ENCODE assay signal across 12 cellular contexts in genomic region chr4:110164251-110164650, GRCh38. TPM values are rescaled to one million over a fixed set of nuclear protein-coding genes. Genes with fewer than 3 reads are reported as not detected.
DNase-seq lines count a peak whose midpoint lies in the region; ATAC-seq, FAIRE-seq and TF ChIP-seq lines count a peak whose summit lies in the region.
"Had no signal": no experiment of that assay in that cellular context is flagged by ENCODE, and none has a peak within 500 bp of the region (broad histone marks: within the 10 kb centered on the region; RNA-seq: fewer than 3 reads in every experiment).

No MANE protein-coding gene starts in this region.

- no peak overlapping the region for H2BK5ac ChIP-seq in trophoblast cell (ENCODE audit: low read depth, low read length, poor library complexity)

- H3K27ac ChIP-seq in endothelial cell of umbilical vein (ENCODE audit: insufficient read depth, low read depth, low read length): no peak overlapping the region
- no peak overlapping the region for H3K27ac ChIP-seq in trophoblast cell (ENCODE audit: low read depth, low read length)
- no peak overlapping the region for H3K27ac ChIP-seq in gastrocnemius medialis
- H3K27ac ChIP-seq: SJCRH30, thyroid gland had no signal

- no peak overlapping the region for H2AK5ac ChIP-seq in trophoblast cell (ENCODE audit: low read length)

- H2AFZ ChIP-seq in endothelial cell of umbilical vein (ENCODE audit: low read depth, low read length) (no peak overlapping the region), trophoblast cell (ENCODE audit: insufficient read depth, low read length, poor library complexity) (no peak overlapping the region)

- FAIRE-seq in endothelial cell of umbilical vein (lab: Jason Lieb, UNC): peak; percentile 44

- H3K9me3 ChIP-seq in endothelial cell of umbilical vein (replicated peaks; ENCODE audit: control insufficient read depth, insufficient read depth, low read length) (no peaks in the 10 kb centered on the region), trophoblast cell (ENCODE audit: insufficient read depth, low read depth, low read length) (no peaks in the 10 kb centered on the region), gastrocnemius medialis (no peaks in the 10 kb centered on the region)
- H3K9me3 ChIP-seq: SJCRH30, thyroid gland had no signal

- H3K4me1 ChIP-seq in endothelial cell of umbilical vein (ENCODE audit: control insufficient read depth, extremely low read depth, insufficient read depth, low read length): peaks cover 15% of the 10 kb centered on the region
- peaks cover 8 to 10% of the 10 kb centered on the region in 2 experiments for H3K4me1 ChIP-seq in trophoblast cell (ENCODE audit: control insufficient read depth in 1 of 2, insufficient read depth in 2 of 2, low read length in 2 of 2)
- no peaks in the 10 kb centered on the region for H3K4me1 ChIP-seq in gastrocnemius medialis
- H3K4me1 ChIP-seq: thyroid gland had no signal

- H4K8ac ChIP-seq in trophoblast cell (ENCODE audit: low read depth, low read length): no peak overlapping the region

- no CpG with 5 or more reads among the region's 5 CpGs for WGBS in trophoblast cell (ENCODE audit: extremely low coverage, insufficient coverage, insufficient read length)

- no peak overlapping the region for H3K4ac ChIP-seq in trophoblast cell (ENCODE audit: low read depth, low read length)

- no peak overlapping the region for H3K18ac ChIP-seq in trophoblast cell (ENCODE audit: low read length)

- ATAC-seq in HG02571 (IDR thresholded peaks at IDR 0.05; ENCODE audit: unreplicated experiment) (no peak), gastrocnemius medialis (no peak)

- H2BK120ac ChIP-seq in trophoblast cell (ENCODE audit: insufficient read depth, low read length, poor library complexity): no peak overlapping the region

- CTCF ChIA-PET in endothelial cell of umbilical vein (lab: Charles Lee): interaction anchor here (1.5 kb wide), 2 partner anchors 10 to 20 kb away, joined by 5 to 7 read pairs; no protein-coding TSS in a partner anchor

- H3K9ac ChIP-seq in endothelial cell of umbilical vein (replicated peaks; ENCODE audit: extremely low read depth, insufficient read depth, low read length) (no peak overlapping the region), trophoblast cell (ENCODE audit: low read length) (no peak overlapping the region)

- TF ChIP-seq POLR2A in endothelial cell of umbilical vein (IDR thresholded peaks at IDR 0.05; ENCODE audit: low read depth, low read length) (no peak), gastrocnemius medialis (IDR thresholded peaks at IDR 0.05) (no peak)

- no peaks in the 10 kb centered on the region for H3K79me2 ChIP-seq in endothelial cell of umbilical vein (ENCODE audit: control insufficient read depth, insufficient read depth, low read length)
- no peaks in the 10 kb centered on the region for H3K79me2 ChIP-seq in trophoblast cell (ENCODE audit: control insufficient read depth, insufficient read depth, low read length, poor library complexity)

- in situ Hi-C loops in gastrocnemius medialis (cut with MboI; ENCODE audit: low sequenced_read_pairs in 4 of 4): no loop called here

- no peak overlapping the region for H2BK12ac ChIP-seq in trophoblast cell (ENCODE audit: low read length)

- POLR2A ChIA-PET in endothelial cell of umbilical vein (lab: Charles Lee): no interaction called here

- no peak overlapping the region for H3K14ac ChIP-seq in trophoblast cell (ENCODE audit: low read length)

- intact Hi-C loops in endothelial cell of umbilical vein (cut with micrococcal nuclease): loop anchor here (2.0 kb wide), 1 partner anchor 77 kb away; no protein-coding TSS in a partner anchor
- intact Hi-C loops in gastrocnemius medialis (cut with DNase I; ENCODE audit: low total_unique reads): no loop called here

- TF ChIP-seq CTCF in endothelial cell of umbilical vein (IDR thresholded peaks at IDR 0.05; ENCODE audit: extremely low read depth in 1 of 2, insufficient read depth in 1 of 2, low read depth in 1 of 2, low read length in 2 of 2) (no peak), gastrocnemius medialis (IDR thresholded peaks at IDR 0.05 in 4 of 5, conservative IDR thresholded peaks at IDR 0.05 in 1 of 5) (no peak)

- dilution Hi-C loops in endothelial cell of umbilical vein (cut with MboI; ENCODE audit: extremely low pct_ligation_motif_present, low sequenced_read_pairs): no loop called here

- peak; percentile 6 for DNase-seq in activated CD4-positive, alpha-beta T cell treated with anti-CD3 and anti-CD28 coated beads for 48 hours
- no peak for DNase-seq in activated CD4-positive, alpha-beta T cell treated with anti-CD3 and anti-CD28 coated beads, Interleukin-2, amount 50 U/mL, for 1 hour
- DNase-seq in RKO (ENCODE audit: low spot score): peak; percentile 45
- no peak for DNase-seq in endothelial cell of umbilical vein (ENCODE audit: low read depth, low spot score)
- peak; percentile 82 to 83 for DNase-seq in trophoblast cell
- no peak for DNase-seq in NCI-H187 (lab: John Stamatoyannopoulos, UW)
- DNase-seq in gastrocnemius medialis: no peak
- DNase-seq: dermis blood vessel endothelial cell, NCI-H2171, SJCRH30, thyroid gland had no signal

- BruUV-seq in endothelial cell of umbilical vein (replicated peaks; lab: Mats Ljungman, UMichigan): no TSS peak

- H3K23ac ChIP-seq in trophoblast cell (ENCODE audit: low read length): no peak overlapping the region

- H3K27me3 ChIP-seq in endothelial cell of umbilical vein (ENCODE audit: control insufficient read depth in 2 of 2, insufficient read depth in 2 of 2, low read length in 2 of 2) (no peaks in the 10 kb centered on the region), trophoblast cell (ENCODE audit: insufficient read depth, low read length) (no peaks in the 10 kb centered on the region), gastrocnemius medialis (no peaks in the 10 kb centered on the region)
- H3K27me3 ChIP-seq: SJCRH30, thyroid gland had no signal

- no peak overlapping the region for H4K91ac ChIP-seq in trophoblast cell (ENCODE audit: low read depth, low read length)

- H3K4me3 ChIP-seq in endothelial cell of umbilical vein (replicated peaks in 1 of 3; ENCODE audit: insufficient read depth in 1 of 3, low read depth in 1 of 3, low read length in 3 of 3): no peak overlapping the region
- no peak overlapping the region for H3K4me3 ChIP-seq in trophoblast cell (ENCODE audit: low read depth, low read length)
- no peak overlapping the region for H3K4me3 ChIP-seq in gastrocnemius medialis
- H3K4me3 ChIP-seq: SJCRH30, thyroid gland had no signal

- H3K36me3 ChIP-seq in endothelial cell of umbilical vein (ENCODE audit: control insufficient read depth in 2 of 2, extremely low read depth in 1 of 2, insufficient read depth in 2 of 2, low read length in 2 of 2): no peaks in the 10 kb centered on the region
- no peaks in the 10 kb centered on the region for H3K36me3 ChIP-seq in trophoblast cell (ENCODE audit: control insufficient read depth in 1 of 2, insufficient read depth in 2 of 2, low read length in 2 of 2)
- no peaks in the 10 kb centered on the region for H3K36me3 ChIP-seq in gastrocnemius medialis
- H3K36me3 ChIP-seq: thyroid gland had no signal

- peaks cover 4% of the 10 kb centered on the region for H3K79me1 ChIP-seq in trophoblast cell (ENCODE audit: low read length)

- H4K20me1 ChIP-seq in endothelial cell of umbilical vein (replicated peaks; ENCODE audit: control insufficient read depth, extremely low read depth, insufficient read depth, low read length): no peaks in the 10 kb centered on the region

- H3K4me2 ChIP-seq in endothelial cell of umbilical vein (ENCODE audit: insufficient read depth, low read length) (no peak overlapping the region), trophoblast cell (ENCODE audit: low read length) (no peak overlapping the region)

- no peak overlapping the region for H4K12ac ChIP-seq in trophoblast cell (ENCODE audit: low read depth, low read length)

- H3K9me1 ChIP-seq in endothelial cell of umbilical vein (replicated peaks; ENCODE audit: control insufficient read depth, extremely low read depth, insufficient read depth, low read length): no peaks in the 10 kb centered on the region

TF ChIP-seq in endothelial cell of umbilical vein, 7 proteins besides CTCF, POLR2A, EP300 and RAD21:
- TF ChIP-seq GATA2 (IDR thresholded peaks at IDR 0.05; ENCODE audit: insufficient read depth, insufficient read length, low read depth, low read length) (no peak), FOS (IDR thresholded peaks at IDR 0.05; ENCODE audit: borderline replicate concordance, insufficient read depth, low read length) (no peak), MYC (IDR thresholded peaks at IDR 0.05; ENCODE audit: low read depth, low read length) (no peak), EZH2 (IDR thresholded peaks at IDR 0.05; ENCODE audit: borderline replicate concordance, low read depth, low read length, severe bottlenecking) (no peak), JUN (IDR thresholded peaks at IDR 0.05; ENCODE audit: borderline replicate concordance, insufficient read depth, insufficient read length, low read depth) (no peak)
- TF ChIP-seq, protein P1, sequence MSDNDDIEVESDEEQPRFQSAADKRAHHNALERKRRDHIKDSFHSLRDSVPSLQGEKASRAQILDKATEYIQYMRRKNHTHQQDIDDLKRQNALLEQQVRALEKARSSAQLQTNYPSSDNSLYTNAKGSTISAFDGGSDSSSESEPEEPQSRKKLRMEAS (IDR thresholded peaks at IDR 0.05; ENCODE audit: insufficient read depth, insufficient read length): no peak

RNA-seq across cellular contexts. Expression of gene ELOVL6, which starts 34.2 kb away (rescaled TPM):
- total RNA-seq in endothelial cell of umbilical vein: 21.7 and 26.1 TPM in 2 replicates
- polyA plus RNA-seq in endothelial cell of umbilical vein: 6.4 and 6.8 TPM in 2 replicates
- polyA plus RNA-seq in endothelial cell of umbilical vein (2011; cell fraction: cytosol; rRNA removed): 10.3 and 11.2 TPM in 2 replicates
- 7.0 and 8.0 TPM in 2 replicates for polyA plus RNA-seq in endothelial cell of umbilical vein (2011; cell fraction: nucleus; rRNA removed)
- 7.6 and 12.7 TPM in 2 replicates for polyA plus RNA-seq in endothelial cell of umbilical vein (2012)
- polyA minus RNA-seq in endothelial cell of umbilical vein: 18.1 and 24.8 TPM in 2 replicates
- 3.1 TPM for polyA minus RNA-seq in endothelial cell of umbilical vein (2011; cell fraction: cytosol; rRNA and poly(A)+ RNA removed)
- polyA minus RNA-seq in endothelial cell of umbilical vein (2011; cell fraction: nucleus; rRNA and poly(A)+ RNA removed): 6.4 and 12.0 TPM in 2 replicates
- polyA plus RNA-seq in trophoblast cell (2013): 29.1 and 30.7 TPM in 2 replicates
- total RNA-seq in gastrocnemius medialis: under 1 TPM in 3 of 4 donors, not detected in 1; 0.10 to 0.42 (median 0.13) TPM

Comparison
In these comparisons a context has a peak if more than half of its experiments do, and no peak if none do; other contexts are left out.
1. DNase-seq: peak in activated CD4-positive, alpha-beta T cell treated with anti-CD3 and anti-CD28 coated beads for 48 hours (single experiment), RKO (single experiment) and trophoblast cell (2 of 2); none in activated CD4-positive, alpha-beta T cell treated with anti-CD3 and anti-CD28 coated beads, Interleukin-2, amount 50 U/mL, for 1 hour (single experiment), endothelial cell of umbilical vein (single experiment), NCI-H187 (0 of 2) and gastrocnemius medialis (0 of 2).
2. RNA of gene ELOVL6, which starts 34.2 kb away (total RNA-seq): 21.7 to 26.1 TPM in endothelial cell of umbilical vein; 0.10 to 0.42 TPM in gastrocnemius medialis; every median in the first group is over 10 times any median in the second.